19 cellular contexts compared by ENCODE assay signal in the genomic region with DNA sequence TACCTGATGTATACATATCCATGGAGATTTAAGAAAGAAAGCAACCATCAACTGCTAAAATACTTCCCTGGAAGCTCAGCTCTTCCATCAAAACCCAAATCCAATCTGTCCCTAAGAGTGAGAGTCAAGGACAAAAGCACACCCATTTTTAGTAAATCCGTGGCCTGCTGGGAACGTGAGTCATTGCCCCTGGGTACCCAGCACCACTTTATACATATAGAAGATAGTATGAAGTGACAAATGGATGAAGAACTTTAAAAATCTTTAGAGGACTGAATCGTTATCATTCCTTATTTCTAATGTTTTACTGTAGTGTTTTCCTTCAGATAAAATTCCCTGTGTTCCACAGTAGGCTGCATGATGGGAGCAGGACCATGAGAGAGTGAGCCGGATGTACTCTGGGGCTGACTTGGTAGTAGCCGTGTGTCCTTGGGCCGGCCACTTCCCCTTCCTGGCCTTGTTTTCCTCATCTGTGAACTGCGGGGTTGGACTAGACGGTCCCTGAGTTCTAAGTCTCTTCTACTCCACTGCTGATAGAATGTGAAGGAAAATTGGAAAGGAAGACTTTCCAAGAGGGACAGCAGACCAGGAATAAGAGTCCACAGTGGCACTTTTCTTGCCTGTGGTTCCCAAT. TPM values are rescaled to one million over a fixed set of nuclear protein-coding genes. Genes with fewer than 3 reads are reported as not detected.
DNase-seq lines count a peak whose midpoint lies in the region; ATAC-seq, FAIRE-seq and TF ChIP-seq lines count a peak whose summit lies in the region.
"Had no signal": no experiment of that assay in that cellular context is flagged by ENCODE, and none has a peak within 500 bp of the region (broad histone marks: within the 10 kb centered on the region; RNA-seq: fewer than 3 reads in every experiment).

No MANE protein-coding gene starts in this region.

- H3K4me1 Mint-ChIP-seq in activated B cell treated with CpG ODN at 0.5 μM for 24 hours (peaks cover 91% of the 10 kb centered on the region), memory B cell (peaks cover 44% of the 10 kb centered on the region)

- peak overlapping the region; percentile 57 for H3K4me3 Mint-ChIP-seq in activated B cell treated with CpG ODN at 0.5 μM for 24 hours
- no peak overlapping the region for H3K4me3 Mint-ChIP-seq in memory B cell
- H3K4me3 Mint-ChIP-seq: activated CD4-positive, alpha-beta T cell treated with anti-CD3 and anti-CD28 coated beads, Interleukin-2, amount 10 ng/mL, durations not matched to agents 24 days and 14 days; neural crest cell; type B pancreatic cell had no signal

- H3K27me3 Mint-ChIP-seq in activated B cell treated with CpG ODN at 0.5 μM for 24 hours (no peaks in the 10 kb centered on the region), memory B cell (no peaks in the 10 kb centered on the region)
- H3K27me3 Mint-ChIP-seq: activated CD4-positive, alpha-beta T cell treated with anti-CD3 and anti-CD28 coated beads, Interleukin-2, amount 10 ng/mL, durations not matched to agents 24 days and 14 days; type B pancreatic cell had no signal

- peak; percentile 23 for FAIRE-seq in GM19239 (lab: Jason Lieb, UNC)
- FAIRE-seq: endometrium, RCC 7860 had no signal

- H3K27ac Mint-ChIP-seq in activated B cell treated with CpG ODN at 0.5 μM for 24 hours (peak overlapping the region; percentile 96), memory B cell (peak overlapping the region; percentile 96)
- H3K27ac Mint-ChIP-seq: activated CD4-positive, alpha-beta T cell treated with anti-CD3 and anti-CD28 coated beads, Interleukin-2, amount 10 ng/mL, durations not matched to agents 24 days and 14 days; type B pancreatic cell had no signal

- no peaks in the 10 kb centered on the region for H3K9me3 Mint-ChIP-seq in activated B cell treated with CpG ODN at 0.5 μM for 24 hours
- H3K9me3 Mint-ChIP-seq in memory B cell, result no peaks in the 10 kb centered on the region
- H3K9me3 Mint-ChIP-seq: activated CD4-positive, alpha-beta T cell treated with anti-CD3 and anti-CD28 coated beads, Interleukin-2, amount 10 ng/mL, durations not matched to agents 24 days and 14 days; neural crest cell; type B pancreatic cell had no signal

- DNase-seq in Ammon's horn (ENCODE audit: low spot score) (peak; percentile 52), GM19239 (ENCODE audit: insufficient read length, low spot score) (no peak), activated B cell treated with CpG ODN at 0.5 μM for 24 hours (no peak), memory B cell (ENCODE audit: low spot score in 2 of 2) (no peak), D341Med (ENCODE audit: low spot score) (no peak), HuH-7 (ENCODE audit: low spot score) (no peak), NCI-H2107 treated with DMSO at 0.1 percent for 48 hours (lab: John Stamatoyannopoulos, UW; ENCODE audit: unreplicated experiment) (no peak)
- no peak for DNase-seq in stimulated activated CD4-positive, alpha-beta T cell treated with anti-CD3 and anti-CD28 coated beads, Interleukin-12 subunit alpha, Interleukin-12 subunit beta, amount 100 ng/mL, for 4 hours
- DNase-seq: activated CD4-positive, alpha-beta T cell treated with anti-CD3 and anti-CD28 coated beads, Interleukin-2, amount 10 ng/mL, durations not matched to agents 24 days and 14 days; activated naive CD4-positive, alpha-beta T cell treated with Interleukin-2 at 50 U/mL for 16 hours; midbrain; NCI-H146; NCI-H2227 treated with DMSO at 0.1 percent for 48 hours; stimulated activated naive CD8-positive, alpha-beta T cell treated with anti-CD3 and anti-CD28 coated beads, Interleukin-15, Interleukin-2, amounts not matched to agents 100 U/mL and 50 U/mL, for 24 hours had no signal

- peak; percentile 9 for ATAC-seq in activated B cell treated with CpG ODN at 0.5 μM for 24 hours (ENCODE audit: low read depth)
- no peak for ATAC-seq in memory B cell (ENCODE audit: low read depth)
- ATAC-seq: SK-N-SH treated with all-trans-retinoic acid at 6 μM for 48 hours; stimulated activated naive CD8-positive, alpha-beta T cell treated with anti-CD3 and anti-CD28 coated beads, Interleukin-15, Interleukin-2, amounts not matched to agents 100 U/mL and 50 U/mL, for 24 hours had no signal

- POLR2A ChIA-PET in activated B cell treated with CpG ODN at 0.5 μM for 24 hours (lab: Charles Lee), result interaction anchor here (1.1 to 5.3 kb wide), 5 partner anchors 10 to 104 kb away, joined by 3 to 76 read pairs (median 11); a partner anchor contains a TSS

- peaks cover 16% of the 10 kb centered on the region for H3K36me3 Mint-ChIP-seq in activated B cell treated with CpG ODN at 0.5 μM for 24 hours (ENCODE audit: low read depth)
- peaks cover 8% of the 10 kb centered on the region for H3K36me3 Mint-ChIP-seq in memory B cell

- CTCF ChIA-PET in activated B cell treated with CpG ODN at 0.5 μM for 24 hours (lab: Charles Lee), result interaction anchor here (2.4 to 3.8 kb wide), 2 partner anchors 10 to 110 kb away, joined by 13 to 23 read pairs; no protein-coding TSS in a partner anchor

- intact Hi-C loops in activated B cell treated with CpG ODN at 0.5 μM for 24 hours (cut with micrococcal nuclease), result loop anchor here (1.0 to 5.0 kb wide), 9 partner anchors 10 to 503 kb away; a partner anchor contains a TSS

- no peak for TF ChIP-seq CTCF in activated B cell treated with CpG ODN at 0.5 μM for 24 hours (IDR thresholded peaks at IDR 0.05)

RNA-seq across cellular contexts. Expression of a gene that starts 28.5 kb away (rescaled TPM):
- total RNA-seq in activated B cell treated with CpG ODN at 0.5 μM for 24 hours, result 16.6 and 17.9 TPM in 2 replicates

RNA-seq across cellular contexts. Expression of a gene that starts 38.5 kb away (rescaled TPM):
- 32.1 and 35.4 TPM in 2 replicates for total RNA-seq in activated B cell treated with CpG ODN at 0.5 μM for 24 hours
